In the genomic region with DNA sequence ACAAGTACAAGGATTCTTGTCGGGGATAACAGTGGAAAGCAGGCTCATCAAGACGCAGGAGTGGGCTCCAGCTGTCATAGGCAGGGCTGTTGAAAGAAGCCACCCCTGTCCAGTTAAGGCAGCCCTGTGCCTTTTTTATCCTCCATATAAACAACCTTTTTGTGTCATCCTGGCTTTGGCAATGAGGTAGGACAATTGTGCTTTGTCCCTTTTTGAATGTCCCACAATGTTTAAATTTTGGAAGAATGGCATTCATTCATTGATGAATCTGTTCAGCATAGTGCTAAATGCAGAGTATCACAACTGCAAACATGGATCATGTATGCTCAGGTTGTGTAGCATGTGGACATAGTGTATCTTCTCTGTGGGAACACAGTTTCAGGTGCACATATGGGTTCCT, we compare ENCODE assay signal across 16 cellular contexts.
DNase-seq lines count a peak whose midpoint lies in the region; ATAC-seq lines count a peak whose summit lies in the region.
"Had no signal": no experiment of that assay in that cellular context is flagged by ENCODE, and none has a peak within 500 bp of the region (broad histone marks: within the 10 kb centered on the region; RNA-seq: fewer than 3 reads in every experiment).

No MANE protein-coding gene starts in this region.

- CTCF ChIA-PET in activated CD4-positive, alpha-beta T cell treated with anti-CD3 and anti-CD28 coated beads, Interleukin-2, amount 10 ng/mL, durations not matched to agents 7 days and 5 days (lab: Charles Lee), result interaction anchor here (1.2 kb wide), 1 partner anchor 70 kb away, joined by 3 read pairs; no protein-coding TSS in a partner anchor

- no peaks in the 10 kb centered on the region for H3K4me1 Mint-ChIP-seq in activated CD4-positive, alpha-beta T cell treated with anti-CD3 and anti-CD28 coated beads, Interleukin-2, amount 10 ng/mL, durations not matched to agents 7 days and 5 days
- H3K4me1 Mint-ChIP-seq: GM23338, H9 had no signal

- H3K27me3 Mint-ChIP-seq in activated CD4-positive, alpha-beta T cell treated with anti-CD3 and anti-CD28 coated beads, Interleukin-2, amount 10 ng/mL, durations not matched to agents 7 days and 5 days, result no peaks in the 10 kb centered on the region
- H3K27me3 Mint-ChIP-seq: CD4-positive, alpha-beta memory T cell had no signal

- H3K36me3 Mint-ChIP-seq in activated CD4-positive, alpha-beta T cell treated with anti-CD3 and anti-CD28 coated beads, Interleukin-2, amount 10 ng/mL, durations not matched to agents 7 days and 5 days (ENCODE audit: low read depth), result peaks cover 27% of the 10 kb centered on the region

- POLR2A ChIA-PET in activated CD4-positive, alpha-beta T cell treated with anti-CD3 and anti-CD28 coated beads, Interleukin-2, amount 10 ng/mL, durations not matched to agents 7 days and 5 days (lab: Charles Lee), result no interaction called here

- peak overlapping the region; percentile 41 for H3K27ac Mint-ChIP-seq in activated CD4-positive, alpha-beta T cell treated with anti-CD3 and anti-CD28 coated beads, Interleukin-2, amount 10 ng/mL, durations not matched to agents 7 days and 5 days
- H3K27ac Mint-ChIP-seq: H9 had no signal

- H3K4me3 Mint-ChIP-seq in activated CD4-positive, alpha-beta T cell treated with anti-CD3 and anti-CD28 coated beads, Interleukin-2, amount 10 ng/mL, durations not matched to agents 7 days and 5 days, result no peak overlapping the region
- H3K4me3 Mint-ChIP-seq: CD4-positive, alpha-beta memory T cell; GM23338; H9 had no signal

- ATAC-seq in GM18502 (IDR thresholded peaks at IDR 0.05; ENCODE audit: poor library complexity, unreplicated experiment) (no peak), esophagus mucosa (no peak)
- ATAC-seq: GM23338, HCT116 had no signal

- in situ Hi-C loops in SK-MEL-5 (cut with HindIII; ENCODE audit: low pct_unique_long_range_greater_than_20kb, low sequenced_read_pairs), result no loop called here

- no peaks in the 10 kb centered on the region for H3K9me3 Mint-ChIP-seq in activated CD4-positive, alpha-beta T cell treated with anti-CD3 and anti-CD28 coated beads, Interleukin-2, amount 10 ng/mL, durations not matched to agents 7 days and 5 days
- H3K9me3 Mint-ChIP-seq: CD4-positive, alpha-beta memory T cell; GM23338; H9 had no signal

- DNase-seq in activated CD4-positive, alpha-beta T cell treated with anti-CD3 and anti-CD28 coated beads, Interleukin-2, amount 10 ng/mL, durations not matched to agents 7 days and 5 days, result no peak
- no peak for DNase-seq in activated CD4-positive, alpha-beta T cell treated with anti-CD3 and anti-CD28 coated beads, Interleukin-2, amount 50 U/mL, for 48 hours
- peak; percentile 46 for DNase-seq in SK-MEL-5 (ENCODE audit: low read depth, low spot score)
- DNase-seq in globus pallidus (ENCODE audit: low spot score), result peak; percentile 16
- no peak for DNase-seq in COLO829 (ENCODE audit: low spot score)
- DNase-seq: 8988T; C1 segment of cervical spinal cord; Caco-2; CD4-positive, alpha-beta memory T cell; DMS153; DND-41; H9 had no signal

Comparison
In these comparisons a context has a peak if more than half of its experiments do, and no peak if none do; other contexts are left out.
1. DNase-seq: peak in SK-MEL-5 (single experiment) and globus pallidus (single experiment); none in activated CD4-positive, alpha-beta T cell treated with anti-CD3 and anti-CD28 coated beads, Interleukin-2, amount 10 ng/mL, durations not matched to agents 7 days and 5 days (single experiment), activated CD4-positive, alpha-beta T cell treated with anti-CD3 and anti-CD28 coated beads, Interleukin-2, amount 50 U/mL, for 48 hours (0 of 2) and COLO829 (single experiment).